Comparison of ENCODE assay signal across 8 cellular contexts in genomic region chr12:131894313-131894860, GRCh38. TPM values are rescaled to one million over a fixed set of nuclear protein-coding genes. Genes with fewer than 3 reads are reported as not detected.
DNase-seq lines count a peak whose midpoint lies in the region; ATAC-seq and TF ChIP-seq lines count a peak whose summit lies in the region.

ULK1 (plus strand) TSS chr12:131894622; CDS start chr12:131895002, 380 bp downstream.

- H4K5ac ChIP-seq in IMR-90 (ENCODE audit: low read depth, low read length), result no peak within 1 kb of the TSS

- H2AK9ac ChIP-seq in IMR-90 (replicated peaks; ENCODE audit: low read depth, low read length, poor library complexity), result peak within 1 kb of the TSS; percentile 96

- H2BK15ac ChIP-seq in IMR-90 (ENCODE audit: low read depth, low read length), result no peak within 1 kb of the TSS

- H3K4me1 ChIP-seq in IMR-90 (ENCODE audit: control insufficient read depth, insufficient read depth, low read length) (peaks cover 10% of the 10 kb centered on the region), OCI-LY3 (ENCODE audit: low read length) (peaks cover 11% of the 10 kb centered on the region), mucosa of descending colon (ENCODE audit: low read depth) (peaks cover 13% of the 10 kb centered on the region)

- H3K27me3 ChIP-seq in IMR-90 (ENCODE audit: control insufficient read depth, insufficient read depth, low read length) (peaks cover 3% of the 10 kb centered on the region), OCI-LY3 (ENCODE audit: low read depth, low read length) (no peaks in the 10 kb centered on the region)

- H2AFZ ChIP-seq in IMR-90 (replicated peaks; ENCODE audit: low read length, poor library complexity) (peak within 1 kb of the TSS; percentile 93), OCI-LY3 (ENCODE audit: low read depth, low read length) (0 out of 2 replicates have a peak within 1 kb of the TSS, but pooled peaks have one; percentile 11)

- H3K4me3 ChIP-seq in IMR-90 (ENCODE audit: insufficient read depth, low read depth, low read length) (peak within 1 kb of the TSS; percentile 59), OCI-LY3 (ENCODE audit: low read length) (peak within 1 kb of the TSS; percentile 99), epithelial cell of esophagus (ENCODE audit: low read length) (peak within 1 kb of the TSS; percentile 68), mucosa of descending colon (peak within 1 kb of the TSS; percentile 32)

- no peak for TF ChIP-seq RAD21 in IMR-90 (IDR thresholded peaks at IDR 0.05; ENCODE audit: low read length)

- H4K91ac ChIP-seq in IMR-90 (ENCODE audit: insufficient read depth, low read depth, low read length), result no peak within 1 kb of the TSS

- no peak within 1 kb of the TSS for H2BK120ac ChIP-seq in IMR-90 (ENCODE audit: low read depth, low read length)

- H3K27ac ChIP-seq in IMR-90 (ENCODE audit: insufficient read depth, low read length), result peak within 1 kb of the TSS; percentile 56
- no peak within 1 kb of the TSS for H3K27ac ChIP-seq in OCI-LY3 (ENCODE audit: low read length)

- peak within 1 kb of the TSS; percentile 25; the same call in 1 of the 2 replicates for H2AK5ac ChIP-seq in IMR-90 (ENCODE audit: low read depth, low read length)

- H2BK20ac ChIP-seq in IMR-90 (ENCODE audit: low read depth, low read length), result no peak within 1 kb of the TSS

- H4K8ac ChIP-seq in IMR-90 (ENCODE audit: low read depth in 2 of 2, low read length in 2 of 2), result peak within 1 kb of the TSS in 1 of 2 experiments; percentile 75; a peak in 2 of 4 replicates

- 0 out of 2 replicates have a peak, but pooled peaks cover 6% of the 10 kb centered on the region for H3K9me1 ChIP-seq in IMR-90 (ENCODE audit: insufficient read depth, low read length)

- H3K23ac ChIP-seq in IMR-90 (ENCODE audit: low read depth, low read length), result peak within 1 kb of the TSS; percentile 65

- no peak within 1 kb of the TSS for H3K18ac ChIP-seq in IMR-90 (ENCODE audit: low read depth, low read length)

- CTCF ChIA-PET in IMR-90 (lab: Yijun Ruan, JAX), result no interaction called here

- ATAC-seq in GM21529 (IDR thresholded peaks at IDR 0.05; ENCODE audit: unreplicated experiment) (peak; percentile 82), IMR-90 (ENCODE audit: low read depth) (peak; percentile 82), mucosa of descending colon (peak; percentile 86)

- BruUV-seq in IMR-90 (replicated peaks; lab: Mats Ljungman, UMichigan), result no TSS peak

- dilution Hi-C loops in IMR-90 (cut with HindIII; ENCODE audit: low sequenced_read_pairs, unreplicated experiment), result no loop called here

- H3K4ac ChIP-seq in IMR-90 (ENCODE audit: low read depth, low read length), result peak within 1 kb of the TSS; percentile 38

- H3K36me3 ChIP-seq in IMR-90 (ENCODE audit: control insufficient read depth, insufficient read depth, low read length) (peaks cover 13% of the 10 kb centered on the region; the same call in 1 of the 2 replicates), OCI-LY3 (replicated peaks; ENCODE audit: low read depth, low read length) (peaks cover 10% of the 10 kb centered on the region), mucosa of descending colon (ENCODE audit: low read depth) (no peaks in the 10 kb centered on the region)

- WGBS in IMR-90 (ENCODE audit: extremely low coverage in 2 of 2, insufficient read length in 1 of 2), 2 experiments, result 0% methylated on average over 12 of the region's 64 CpGs; no CpG with 5 or more reads in 1 of the 2 experiments

- H3K56ac ChIP-seq in IMR-90 (ENCODE audit: extremely low read depth, insufficient read depth, low read length), result peak within 1 kb of the TSS; percentile 30; the same call in 1 of the 2 replicates

- H4K20me1 ChIP-seq in IMR-90 (ENCODE audit: insufficient read depth, low read length) (peaks cover 21% of the 10 kb centered on the region), OCI-LY3 (ENCODE audit: insufficient read depth, low read length) (peaks cover 23% of the 10 kb centered on the region)

- intact Hi-C loops in IMR-90 (cut with micrococcal nuclease), result no loop called here
- intact Hi-C loops in mucosa of descending colon (cut with DNase I, micrococcal nuclease), result no loop called here

- peak within 1 kb of the TSS; percentile 62 for H3K14ac ChIP-seq in IMR-90 (replicated peaks; ENCODE audit: low read depth, low read length)

- TF ChIP-seq CTCF in IMR-90 (conservative IDR thresholded peaks at IDR 0.05; ENCODE audit: low read depth, low read length) (no peak), OCI-LY3 (IDR thresholded peaks at IDR 0.05; ENCODE audit: low read depth, low read length) (no peak), epithelial cell of esophagus (IDR thresholded peaks at IDR 0.05; ENCODE audit: insufficient read depth, low read depth, low read length, missing control alignments) (no peak), mucosa of descending colon (IDR thresholded peaks at IDR 0.05) (no peak)

- in situ Hi-C loops in IMR-90 (cut with MboI; ENCODE audit: low sequenced_read_pairs), result no loop called here

- H3K9ac ChIP-seq in IMR-90 (ENCODE audit: low read depth, low read length) (peak within 1 kb of the TSS; percentile 67), OCI-LY3 (ENCODE audit: low read length) (peak within 1 kb of the TSS; percentile 88)

- H3K79me1 ChIP-seq in IMR-90 (ENCODE audit: low read depth in 1 of 2, low read length in 2 of 2), result peaks cover 7 to 33% of the 10 kb centered on the region in 2 experiments

- DNase-seq in DMS114 treated with DMSO at 0.1 percent for 48 hours (lab: John Stamatoyannopoulos, UW; ENCODE audit: unreplicated experiment) (peak; percentile 81), IMR-90 (peak; percentile 80), activated T-cell treated with anti-CD3 and anti-CD28 coated beads for 1 hour (ENCODE audit: low read depth) (peak; percentile 93), epithelial cell of esophagus (ENCODE audit: low read depth) (peak; percentile 87), mucosa of descending colon (peak; percentile 93 to 97 (median 95))
- DNase-seq in stimulated activated CD8-positive, alpha-beta memory T cell treated with anti-CD3 and anti-CD28 coated beads, Interleukin-4, amount 100 ng/mL, for 1 hour (ENCODE audit: low read depth in 2 of 2, low spot score in 1 of 2), result peak; percentile 75 to 86

- H2BK5ac ChIP-seq in IMR-90 (ENCODE audit: low read depth, low read length, poor library complexity, severe bottlenecking), result peak within 1 kb of the TSS; percentile 16

- POLR2A ChIA-PET in IMR-90 (lab: Charles Lee; ENCODE audit: unreplicated experiment), result no interaction called here

- H3K79me2 ChIP-seq in OCI-LY3 (ENCODE audit: low read length), result peaks cover 10% of the 10 kb centered on the region

- H3K9me3 ChIP-seq in IMR-90 (ENCODE audit: control insufficient read depth, insufficient read depth, low read length), result no peaks in the 10 kb centered on the region
- H3K9me3 ChIP-seq in OCI-LY3 (ENCODE audit: insufficient read depth, low read length), result no peaks in the 10 kb centered on the region
- no peaks in the 10 kb centered on the region for H3K9me3 ChIP-seq in mucosa of descending colon

- peak; percentile 94 for TF ChIP-seq POLR2A in IMR-90 (IDR thresholded peaks at IDR 0.05; ENCODE audit: low read depth, low read length)

- H3K4me2 ChIP-seq in IMR-90 (ENCODE audit: low read depth, low read length) (peak within 1 kb of the TSS; percentile 98), OCI-LY3 (ENCODE audit: low read length) (peak within 1 kb of the TSS; percentile 100)

TF ChIP-seq in IMR-90, 13 proteins besides CTCF, POLR2A, EP300 and RAD21:
- TF ChIP-seq CEBPB (IDR thresholded peaks at IDR 0.05; ENCODE audit: low read depth, low read length) (no peak), MAZ (IDR thresholded peaks at IDR 0.05; ENCODE audit: borderline replicate concordance, low read depth, low read length) (peak; percentile 88; the same call in 1 of the 2 replicates)

RNA-seq across cellular contexts. Expression of gene ULK1, which starts in this region (rescaled TPM):
- total RNA-seq in IMR-90 (2012; rRNA removed) (1.8 and 1.9 TPM in 2 replicates), mucosa of descending colon (10 to 100 TPM; 20.0 to 60.4 (median 28.3) TPM)
- polyA plus RNA-seq in IMR-90 (2012; rRNA removed), result 19.2 and 20.0 TPM in 2 replicates
- 7.8 and 17.2 TPM in 2 replicates for polyA plus RNA-seq in IMR-90 (2012; cell fraction: cytosol; rRNA removed)
- 80.3 and 166 TPM in 2 replicates for polyA plus RNA-seq in IMR-90 (2012; cell fraction: nucleus; rRNA removed; ENCODE audit: low replicate concordance)

Comparison
In these comparisons a context has a peak if more than half of its experiments do, and no peak if none do; other contexts are left out.
1. H3K4me3 ChIP-seq: peak in every context shown above with its lines; median percentile 99 in OCI-LY3; 68 in epithelial cell of esophagus; 59 in IMR-90; 32 in mucosa of descending colon.